In the genomic region with DNA sequence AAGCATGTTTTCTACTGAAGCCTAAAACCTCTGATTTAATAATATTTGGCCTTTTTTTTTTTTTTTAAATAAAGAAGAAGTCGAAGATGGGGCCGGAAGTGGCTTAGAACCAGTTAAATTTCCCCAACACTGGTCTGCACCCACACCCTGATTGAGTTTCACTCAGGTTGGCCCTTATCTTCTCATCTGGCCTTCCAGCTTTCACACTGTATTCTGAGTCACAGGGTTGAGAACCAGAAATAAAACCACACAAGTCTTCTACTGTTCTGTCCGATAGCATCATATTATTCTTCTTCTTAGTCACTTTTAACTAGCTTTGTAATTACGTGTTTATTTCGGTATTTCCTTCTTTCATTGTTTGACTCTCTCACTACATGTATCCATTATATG, we compare ENCODE assay signal across 9 cellular contexts. TPM values are rescaled to one million over a fixed set of nuclear protein-coding genes. Genes with fewer than 3 reads are reported as not detected.
DNase-seq lines count a peak whose midpoint lies in the region; ATAC-seq and TF ChIP-seq lines count a peak whose summit lies in the region.
"Had no signal": no experiment of that assay in that cellular context is flagged by ENCODE, and none has a peak within 500 bp of the region (broad histone marks: within the 10 kb centered on the region; RNA-seq: fewer than 3 reads in every experiment).

No MANE protein-coding gene starts in this region.

- H4K8ac ChIP-seq in mesenchymal stem cell (ENCODE audit: low read length), result no peak overlapping the region

- H3K9me3 Mint-ChIP-seq in CD4-positive, alpha-beta T cell, result no peaks in the 10 kb centered on the region

- no peak for TF ChIP-seq CTCF in CD4-positive, alpha-beta T cell (IDR thresholded peaks at IDR 0.05)
- TF ChIP-seq CTCF in GM13976 (IDR thresholded peaks at IDR 0.05; ENCODE audit: borderline replicate concordance, control extremely low read depth, extremely low read depth, insufficient read depth, missing control alignments), result no peak

- peaks cover 5% of the 10 kb centered on the region for H3K4me1 ChIP-seq in mesenchymal stem cell (ENCODE audit: control insufficient read depth, insufficient read depth, low read depth, low read length)
- H3K4me1 ChIP-seq: upper lobe of left lung had no signal

- H2BK12ac ChIP-seq in mesenchymal stem cell (ENCODE audit: low read length in 2 of 2), result no peak overlapping the region

- no peaks in the 10 kb centered on the region for H3K9me3 ChIP-seq in CD4-positive, alpha-beta T cell (ENCODE audit: control insufficient read depth, low read length)
- no peaks in the 10 kb centered on the region for H3K9me3 ChIP-seq in mesenchymal stem cell (ENCODE audit: control insufficient read depth, low read length)
- H3K9me3 ChIP-seq: upper lobe of left lung had no signal

- no peak overlapping the region for H2BK120ac ChIP-seq in mesenchymal stem cell (ENCODE audit: low read depth, low read length)

- no peak overlapping the region for H2AK5ac ChIP-seq in mesenchymal stem cell (ENCODE audit: low read length, severe bottlenecking)

- no peak overlapping the region for H3K4me2 ChIP-seq in mesenchymal stem cell (ENCODE audit: low read length, poor library complexity, severe bottlenecking)

- H3K27me3 Mint-ChIP-seq in CD4-positive, alpha-beta T cell, result no peaks in the 10 kb centered on the region

- no peak overlapping the region for H3K14ac ChIP-seq in mesenchymal stem cell (ENCODE audit: low read length in 2 of 2)

- no peak overlapping the region for H3K4me3 ChIP-seq in mesenchymal stem cell (ENCODE audit: insufficient read depth in 1 of 2, low read depth in 1 of 2, low read length in 2 of 2)
- H3K4me3 ChIP-seq: upper lobe of left lung had no signal

- H3K36me3 Mint-ChIP-seq in CD4-positive, alpha-beta T cell (ENCODE audit: low read depth), result no peaks in the 10 kb centered on the region

- WGBS in mesenchymal stem cell, result 84% methylated on average over 4 of the region's 5 CpGs

- POLR2A ChIA-PET in CD4-positive, alpha-beta T cell (lab: Charles Lee), result interaction anchor here (0.7 to 1.3 kb wide), 2 partner anchors 9 to 152 kb away, joined by 3 to 4 read pairs; no protein-coding TSS in a partner anchor

- H3K23ac ChIP-seq in mesenchymal stem cell (ENCODE audit: low read length in 2 of 2), result no peak overlapping the region

- in situ Hi-C loops in GM13976 (cut with MboI; ENCODE audit: low sequenced_read_pairs, unreplicated experiment), result no loop called here

- no peak overlapping the region for H3K27ac ChIP-seq in CD4-positive, alpha-beta T cell (ENCODE audit: low read depth, low read length)
- H3K27ac ChIP-seq in mesenchymal stem cell (ENCODE audit: low read length, poor library complexity, severe bottlenecking), result no peak overlapping the region
- H3K27ac ChIP-seq: upper lobe of left lung had no signal

- intact Hi-C loops in CD4-positive, alpha-beta T cell (cut with DNase I, micrococcal nuclease), result loop anchor here in 1 of 2 experiments (10.0 kb wide), 1 partner anchor 349 kb away; no protein-coding TSS in a partner anchor

- no peaks in the 10 kb centered on the region for H3K36me3 ChIP-seq in mesenchymal stem cell (ENCODE audit: control insufficient read depth in 1 of 2, insufficient read depth in 2 of 2, low read depth in 1 of 2, low read length in 2 of 2)
- H3K36me3 ChIP-seq: upper lobe of left lung had no signal

- H3K4me1 Mint-ChIP-seq in CD4-positive, alpha-beta T cell (ENCODE audit: low read depth), result peaks cover 25% of the 10 kb centered on the region

- DNase-seq in CD4-positive, alpha-beta T cell, result peak in 7 of 10 experiments; percentile 9 to 41 (median 14)
- DNase-seq in HPDE6-E6E7 (ENCODE audit: extremely low spot score) (peak; percentile 74), mesenchymal stem cell (peak; percentile 23), NCI-H1092 treated with DMSO at 0.1 percent for 48 hours (lab: John Stamatoyannopoulos, UW) (no peak), GM13976 (ENCODE audit: low spot score) (no peak), cerebellar nuclear complex (lab: John Stamatoyannopoulos, UW) (no peak)
- DNase-seq in activated CD8-positive, alpha-beta memory T cell treated with anti-CD3 and anti-CD28 coated beads, Interleukin-2, amount 50 U/mL, for 4 hours, result peak; percentile 25
- DNase-seq: upper lobe of left lung had no signal

- H2BK15ac ChIP-seq in mesenchymal stem cell (ENCODE audit: low read depth, poor library complexity, severe bottlenecking), result no peak overlapping the region

- H3K9ac ChIP-seq in mesenchymal stem cell (ENCODE audit: low read length), result no peak overlapping the region

- no peak overlapping the region for H3K4ac ChIP-seq in mesenchymal stem cell (ENCODE audit: low read depth in 1 of 2, low read length in 2 of 2)

- no peak overlapping the region for H3K18ac ChIP-seq in mesenchymal stem cell (ENCODE audit: low read depth in 1 of 2, low read length in 2 of 2)

- no peak overlapping the region for H2BK5ac ChIP-seq in mesenchymal stem cell (ENCODE audit: low read depth, low read length, poor library complexity, severe bottlenecking)

- H4K91ac ChIP-seq in mesenchymal stem cell (ENCODE audit: low read length), result no peak overlapping the region

- H3K4me3 Mint-ChIP-seq in CD4-positive, alpha-beta T cell, result peak overlapping the region; percentile 3

- ATAC-seq in CD4-positive, alpha-beta T cell (ENCODE audit: poor library complexity), result peak; percentile 92
- no peak for ATAC-seq in HG02610 (IDR thresholded peaks at IDR 0.05; ENCODE audit: unreplicated experiment)

- H3K27ac Mint-ChIP-seq in CD4-positive, alpha-beta T cell, result peak overlapping the region; percentile 68

- CTCF ChIA-PET in CD4-positive, alpha-beta T cell (lab: Charles Lee), result interaction anchor here (1.2 kb wide), 1 partner anchor 122 kb away, joined by 3 read pairs; no protein-coding TSS in a partner anchor

- H2AFZ ChIP-seq in mesenchymal stem cell (ENCODE audit: low read depth, low read length), result no peak overlapping the region

- no peaks in the 10 kb centered on the region for H3K79me1 ChIP-seq in mesenchymal stem cell (replicated peaks; ENCODE audit: low read length, poor library complexity, severe bottlenecking)

- no peaks in the 10 kb centered on the region for H3K27me3 ChIP-seq in CD4-positive, alpha-beta T cell (ENCODE audit: control insufficient read depth, insufficient read depth, low read length)
- H3K27me3 ChIP-seq in mesenchymal stem cell (ENCODE audit: control insufficient read depth in 1 of 2, insufficient read depth in 1 of 2, low read length in 2 of 2), result no peaks in the 10 kb centered on the region
- H3K27me3 ChIP-seq: upper lobe of left lung had no signal

RNA-seq across cellular contexts. Expression of gene ZNF365, which starts 9.9 kb away (rescaled TPM):
- total RNA-seq in CD4-positive, alpha-beta T cell, result 1 to 10 TPM; 1.8 to 2.0 TPM
- polyA plus RNA-seq in mesenchymal stem cell (2013, experiment 1 of 2), result 0.01 TPM
- polyA plus RNA-seq in mesenchymal stem cell (2013, experiment 2 of 2), result 0.01 TPM

Comparison
In these comparisons a context has a peak if more than half of its experiments do, and no peak if none do; other contexts are left out.
1. DNase-seq: peak in CD4-positive, alpha-beta T cell (7 of 10), HPDE6-E6E7 (single experiment), activated CD8-positive, alpha-beta memory T cell treated with anti-CD3 and anti-CD28 coated beads, Interleukin-2, amount 50 U/mL, for 4 hours (single experiment) and mesenchymal stem cell (single experiment); none in NCI-H1092 treated with DMSO at 0.1 percent for 48 hours (single experiment), GM13976 (single experiment) and cerebellar nuclear complex (0 of 2).